Comparison of ENCODE assay signal across 11 cellular contexts in the genomic region with DNA sequence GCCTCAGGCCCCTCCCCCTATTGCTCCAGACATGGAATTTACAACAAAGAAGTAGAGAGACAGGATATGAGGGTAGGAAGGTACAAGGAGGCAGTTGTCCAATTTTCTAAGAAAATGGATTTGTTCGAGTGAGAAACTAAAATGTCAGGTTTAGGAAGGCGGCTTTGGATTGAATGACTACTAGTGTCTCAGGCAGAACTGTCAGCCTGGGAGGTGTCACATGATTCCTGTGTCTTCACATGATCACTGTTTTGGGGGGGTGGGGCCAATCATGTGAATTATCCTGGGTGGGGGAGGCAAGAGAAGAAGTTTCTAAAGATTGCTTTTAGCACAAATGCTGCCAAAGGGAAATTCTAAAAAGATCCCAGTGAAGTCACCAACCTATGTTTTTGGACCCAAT. TPM values are rescaled to one million over a fixed set of nuclear protein-coding genes. Genes with fewer than 3 reads are reported as not detected.
A peak's percentile ranks its signal among the peaks of the same experiment; 100 is the strongest.
DNase-seq lines count a peak whose midpoint lies in the region; ATAC-seq, FAIRE-seq and TF ChIP-seq lines count a peak whose summit lies in the region.
"Had no signal": no experiment of that assay in that cellular context is flagged by ENCODE, and none has a peak within 500 bp of the region (broad histone marks: within the 10 kb centered on the region; RNA-seq: fewer than 3 reads in every experiment).

No MANE protein-coding gene starts in this region.

- H3K4me3 ChIP-seq in keratinocyte (ENCODE audit: control insufficient read depth in 2 of 3, extremely low read depth in 1 of 3, insufficient read depth in 2 of 3, low read depth in 1 of 3, low read length in 3 of 3) (peak overlapping the region in 1 of 3 experiments; percentile 64), suprapubic skin (peak overlapping the region; percentile 5)

- peak overlapping the region; percentile 95 for H3K4me2 ChIP-seq in keratinocyte (ENCODE audit: control insufficient read depth, extremely low read depth, insufficient read depth, low read depth, low read length)

- H2AFZ ChIP-seq in keratinocyte (ENCODE audit: control insufficient read depth, low read length) = no peak overlapping the region

- WGBS in suprapubic skin = 42% methylated on average over 2 of the region's 2 CpGs

- FAIRE-seq in keratinocyte (lab: Jason Lieb, UNC) = peak; percentile 77

- H3K79me2 ChIP-seq in keratinocyte (ENCODE audit: control insufficient read depth, insufficient read depth, low read length) = peaks cover 77% of the 10 kb centered on the region

- TF ChIP-seq EP300 in suprapubic skin (IDR thresholded peaks at IDR 0.05) = no peak

- H3K36me3 ChIP-seq in keratinocyte (ENCODE audit: control insufficient read depth in 2 of 2, extremely low read depth in 1 of 2, insufficient read depth in 2 of 2, low read length in 2 of 2) = peaks cover 4 to 17% of the 10 kb centered on the region in 2 experiments
- no peaks in the 10 kb centered on the region for H3K36me3 ChIP-seq in suprapubic skin

- DNase-seq in keratinocyte (ENCODE audit: low read depth, low spot score) (no peak), suprapubic skin (ENCODE audit: low spot score in 2 of 2) (peak in 1 of 2 donors; percentile 78), KG1 (lab: John Stamatoyannopoulos, UW) (no peak), NCI-H2081 (lab: John Stamatoyannopoulos, UW) (no peak)
- DNase-seq: activated naive CD4-positive, alpha-beta T cell treated with anti-CD3 and anti-CD28 coated beads, Interleukin-2, amount 10 ng/mL, durations not matched to agents 7 days and 5 days; stimulated activated CD4-positive, alpha-beta T cell treated with anti-CD3 and anti-CD28 coated beads, Interleukin-2, amount 100 ng/mL, for 48 hours had no signal

- peak overlapping the region; percentile 54 for H3K9ac ChIP-seq in keratinocyte (ENCODE audit: control insufficient read depth, extremely low read depth, insufficient read depth, low read length)

- peaks cover 34% of the 10 kb centered on the region for H3K4me1 ChIP-seq in keratinocyte (ENCODE audit: control insufficient read depth, extremely low read depth, insufficient read depth, low read length)
- peaks cover 72% of the 10 kb centered on the region for H3K4me1 ChIP-seq in suprapubic skin

- H3K9me3 ChIP-seq in keratinocyte (ENCODE audit: control insufficient read depth, low read depth, low read length) (no peaks in the 10 kb centered on the region), suprapubic skin (no peaks in the 10 kb centered on the region)

- peaks cover 23% of the 10 kb centered on the region for H4K20me1 ChIP-seq in keratinocyte (ENCODE audit: control insufficient read depth, extremely low read depth, insufficient read depth, low read length)

- dilution Hi-C loops in keratinocyte (cut with MboI; ENCODE audit: extremely low pct_ligation_motif_present, low sequenced_read_pairs) = no loop called here

- no peak for TF ChIP-seq CTCF in keratinocyte (optimal IDR thresholded peaks at IDR 0.05 in 1 of 3, IDR thresholded peaks at IDR 0.05 in 1 of 3, conservative IDR thresholded peaks at IDR 0.05 in 1 of 3; ENCODE audit: extremely low read depth in 1 of 3, insufficient read depth in 2 of 3, low read length in 3 of 3)
- TF ChIP-seq CTCF in suprapubic skin (IDR thresholded peaks at IDR 0.05) = no peak

- H3K27ac ChIP-seq in angular gyrus (ENCODE audit: low read depth, low read length) = peak overlapping the region; percentile 88
- H3K27ac ChIP-seq in keratinocyte (ENCODE audit: control insufficient read depth, insufficient read depth, low read length) = peak overlapping the region; percentile 66
- H3K27ac ChIP-seq in suprapubic skin = peak overlapping the region; percentile 76

- no peak for TF ChIP-seq POLR2A in suprapubic skin (IDR thresholded peaks at IDR 0.05)

- H3K27me3 ChIP-seq in keratinocyte (ENCODE audit: control insufficient read depth, extremely low read depth, insufficient read depth, low read length) (no peaks in the 10 kb centered on the region), suprapubic skin (no peaks in the 10 kb centered on the region)

- peak; percentile 10 for ATAC-seq in HG02870 (IDR thresholded peaks at IDR 0.05; ENCODE audit: unreplicated experiment)
- ATAC-seq in HG02885 (IDR thresholded peaks at IDR 0.05; ENCODE audit: poor library complexity, unreplicated experiment) = no peak
- no peak for ATAC-seq in GM21737 (IDR thresholded peaks at IDR 0.05; ENCODE audit: unreplicated experiment)
- ATAC-seq: HCT116 had no signal

- H3K9me1 ChIP-seq in keratinocyte (ENCODE audit: control insufficient read depth, extremely low read depth, insufficient read depth, low read length) = peaks cover 8% of the 10 kb centered on the region

RNA-seq across cellular contexts. Expression of a gene that starts 2.3 kb away (rescaled TPM):
- polyA plus RNA-seq in keratinocyte = 19.9 to 50.7 TPM (median 23.7 TPM) in 3 replicates
- polyA plus RNA-seq in keratinocyte (2011; ENCODE audit: low read depth) = 14.5 TPM
- 27.2 and 34.1 TPM in 2 replicates for polyA plus RNA-seq in keratinocyte (2011; cell fraction: cytosol; rRNA removed)
- 64.2 and 79.1 TPM in 2 replicates for polyA plus RNA-seq in keratinocyte (2011; cell fraction: nucleus; rRNA removed)
- 37.4 and 48.9 TPM in 2 replicates for polyA plus RNA-seq in keratinocyte (2012; ENCODE audit: low replicate concordance)
- 23.1 to 84.4 TPM (median 23.5 TPM) in 3 replicates for polyA minus RNA-seq in keratinocyte
- polyA minus RNA-seq in keratinocyte (2011; cell fraction: cytosol; rRNA and poly(A)+ RNA removed) = 21.5 TPM
- polyA minus RNA-seq in keratinocyte (2011; cell fraction: nucleus; rRNA and poly(A)+ RNA removed) = 35.0 and 48.7 TPM in 2 replicates
- total RNA-seq in suprapubic skin = 10 to 100 TPM; 30.3 to 53.3 (median 47.3) TPM
